Comparison of ENCODE assay signal across 15 cellular contexts in genomic region chr22:35343664-35344550, GRCh38.
"Had no signal": no experiment of that assay in that cellular context is flagged by ENCODE, and none has a peak within 500 bp of the region (broad histone marks: within the 10 kb centered on the region; RNA-seq: fewer than 3 reads in every experiment).

No MANE protein-coding gene starts in this region.

- ATAC-seq: natural killer cell; sciatic nerve; stimulated activated effector memory CD8-positive, alpha-beta T cell treated with anti-CD3 and anti-CD28 coated beads, Interleukin-12 subunit alpha, Interleukin-12 subunit beta, amount 100 ng/mL, for 72 hours had no signal

- H3K9me3 ChIP-seq: esophagus squamous epithelium, neutrophil, testis had no signal

- H3K27me3 ChIP-seq: esophagus squamous epithelium, neutrophil, testis had no signal

- H3K4me3 ChIP-seq: esophagus squamous epithelium, testis had no signal

- H3K27ac ChIP-seq: esophagus squamous epithelium, neutrophil, testis had no signal

- DNase-seq: activated CD4-positive, alpha-beta T cell treated with anti-CD3 and anti-CD28 coated beads, Interleukin-2, amount 10 ng/mL, durations not matched to agents 7 days and 5 days; activated CD4-positive, CD25-positive, alpha-beta regulatory T cell; activated CD8-positive, alpha-beta memory T cell treated with anti-CD3 and anti-CD28 coated beads, Interleukin-2, amount 50 U/mL, for 4 hours; activated gamma-delta T cell; activated T-cell treated with anti-CD3 and anti-CD28 coated beads, Interleukin-2, amount 50 U/mL, for 4 hours; effector CD4-positive, alpha-beta T cell; esophagus squamous epithelium; immature natural killer cell; mesendoderm; natural killer cell; stimulated activated CD4-positive, alpha-beta T cell treated with anti-CD3 and anti-CD28 coated beads, Interleukin-4, amount 100 ng/mL, for 24 hours; testis had no signal

- H3K4me1 ChIP-seq: testis had no signal
